In genomic region chr17:27398691-27399090, GRCh38 we compare ENCODE assay signal across 24 cellular contexts.
"Had no signal": no experiment of that assay in that cellular context is flagged by ENCODE, and none has a peak within 500 bp of the region (broad histone marks: within the 10 kb centered on the region; RNA-seq: fewer than 3 reads in every experiment).

No MANE protein-coding gene starts in this region.

- H3K9me3 ChIP-seq: ascending aorta, breast epithelium had no signal

- H3K27me3 ChIP-seq: ascending aorta, breast epithelium, cardiac muscle cell had no signal

- H3K4me3 ChIP-seq: ascending aorta, breast epithelium, cardiac muscle cell had no signal

- H3K27ac ChIP-seq: ascending aorta, breast epithelium, cardiac muscle cell, epithelial cell of prostate, WERI-Rb-1 had no signal

- H3K4me1 ChIP-seq: ascending aorta, breast epithelium had no signal

- DNase-seq: activated B cell treated with CpG ODN at 0.5 μM for 24 hours; activated CD4-positive, alpha-beta T cell treated with anti-CD3 and anti-CD28 coated beads for 48 hours; activated CD4-positive, alpha-beta T cell treated with anti-CD3 and anti-CD28 coated beads, Interleukin-2, amount 50 U/mL, for 1 hour; activated CD4-positive, alpha-beta T cell treated with anti-CD3 and anti-CD28 coated beads, Interleukin-2, amount 50 U/mL, for 48 hours; activated CD8-positive, alpha-beta memory T cell treated with anti-CD3 and anti-CD28 coated beads for 24 hours; activated CD8-positive, alpha-beta T cell treated with anti-CD3 and anti-CD28 coated beads for 36 hours; activated gamma-delta T cell; activated naive CD4-positive, alpha-beta T cell; activated naive CD4-positive, alpha-beta T cell treated with anti-CD3 and anti-CD28 coated beads, Interleukin-2, amount 10 ng/mL, durations not matched to agents 7 days and 5 days; activated naive CD8-positive, alpha-beta T cell treated with anti-CD3 and anti-CD28 coated beads, Interleukin-2, amount 10 ng/mL, durations not matched to agents 7 days and 5 days; activated T-cell treated with anti-CD3 and anti-CD28 coated beads, Interleukin-2, amount 50 U/mL, for 4 hours; effector CD8-positive, alpha-beta T cell; foreskin fibroblast; T-helper 1 cell; T-helper 17 cell; T1000; WERI-Rb-1 had no signal

- ATAC-seq: activated CD4-positive, CD25-positive, alpha-beta regulatory T cell treated with anti-CD3 and anti-CD28 coated beads, Interleukin-2, amount 50 U/mL, for 24 hours; activated CD8-positive, alpha-beta T cell treated with anti-CD3 and anti-CD28 coated beads for 36 hours; activated naive CD4-positive, alpha-beta T cell treated with anti-CD3 and anti-CD28 coated beads, Interleukin-2, amount 50 U/mL, for 72 hours; activated T-cell treated with anti-CD3 and anti-CD28 coated beads, Interleukin-2, amount 50 U/mL, for 4 hours; activated T-helper 17 cell treated with anti-CD3 and anti-CD28 coated beads, Interleukin-2, amount 50 U/mL, for 72 hours; T-helper 17 cell had no signal

- H3K36me3 ChIP-seq: ascending aorta, breast epithelium, cardiac muscle cell, WERI-Rb-1 had no signal
